Comparison of ENCODE assay signal across 1 cellular context in the genomic region with DNA sequence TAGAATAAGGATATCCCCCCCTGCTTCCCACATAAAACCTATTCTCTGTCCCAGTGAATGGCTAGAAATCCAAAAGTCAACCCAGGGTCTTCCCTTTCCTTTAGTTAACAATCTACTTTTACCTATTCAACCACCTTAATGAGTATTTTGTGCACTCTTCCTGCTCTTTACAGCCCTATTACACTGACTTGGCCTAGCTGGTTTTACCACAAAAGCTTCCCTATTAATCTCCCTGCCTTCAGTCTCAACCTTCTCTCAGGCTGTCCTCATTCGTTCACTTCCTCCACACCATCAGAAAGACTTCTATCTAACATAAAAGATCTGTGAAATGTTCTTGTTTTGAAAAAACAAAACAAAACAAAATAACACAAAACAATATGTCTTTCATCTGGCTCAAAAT.
TF ChIP-seq lines count a peak whose summit lies in the region.

No MANE protein-coding gene starts in this region.

TF ChIP-seq in WTC11, 78 proteins besides CTCF, POLR2A, EP300 and RAD21 (continued from another document):
- TF ChIP-seq, protein P1, sequence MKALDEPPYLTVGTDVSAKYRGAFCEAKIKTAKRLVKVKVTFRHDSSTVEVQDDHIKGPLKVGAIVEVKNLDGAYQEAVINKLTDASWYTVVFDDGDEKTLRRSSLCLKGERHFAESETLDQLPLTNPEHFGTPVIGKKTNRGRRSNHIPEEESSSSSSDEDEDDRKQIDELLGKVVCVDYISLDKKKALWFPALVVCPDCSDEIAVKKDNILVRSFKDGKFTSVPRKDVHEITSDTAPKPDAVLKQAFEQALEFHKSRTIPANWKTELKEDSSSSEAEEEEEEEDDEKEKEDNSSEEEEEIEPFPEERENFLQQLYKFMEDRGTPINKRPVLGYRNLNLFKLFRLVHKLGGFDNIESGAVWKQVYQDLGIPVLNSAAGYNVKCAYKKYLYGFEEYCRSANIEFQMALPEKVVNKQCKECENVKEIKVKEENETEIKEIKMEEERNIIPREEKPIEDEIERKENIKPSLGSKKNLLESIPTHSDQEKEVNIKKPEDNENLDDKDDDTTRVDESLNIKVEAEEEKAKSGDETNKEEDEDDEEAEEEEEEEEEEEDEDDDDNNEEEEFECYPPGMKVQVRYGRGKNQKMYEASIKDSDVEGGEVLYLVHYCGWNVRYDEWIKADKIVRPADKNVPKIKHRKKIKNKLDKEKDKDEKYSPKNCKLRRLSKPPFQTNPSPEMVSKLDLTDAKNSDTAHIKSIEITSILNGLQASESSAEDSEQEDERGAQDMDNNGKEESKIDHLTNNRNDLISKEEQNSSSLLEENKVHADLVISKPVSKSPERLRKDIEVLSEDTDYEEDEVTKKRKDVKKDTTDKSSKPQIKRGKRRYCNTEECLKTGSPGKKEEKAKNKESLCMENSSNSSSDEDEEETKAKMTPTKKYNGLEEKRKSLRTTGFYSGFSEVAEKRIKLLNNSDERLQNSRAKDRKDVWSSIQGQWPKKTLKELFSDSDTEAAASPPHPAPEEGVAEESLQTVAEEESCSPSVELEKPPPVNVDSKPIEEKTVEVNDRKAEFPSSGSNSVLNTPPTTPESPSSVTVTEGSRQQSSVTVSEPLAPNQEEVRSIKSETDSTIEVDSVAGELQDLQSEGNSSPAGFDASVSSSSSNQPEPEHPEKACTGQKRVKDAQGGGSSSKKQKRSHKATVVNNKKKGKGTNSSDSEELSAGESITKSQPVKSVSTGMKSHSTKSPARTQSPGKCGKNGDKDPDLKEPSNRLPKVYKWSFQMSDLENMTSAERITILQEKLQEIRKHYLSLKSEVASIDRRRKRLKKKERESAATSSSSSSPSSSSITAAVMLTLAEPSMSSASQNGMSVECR (CRISPR knock-in tag; IDR thresholded peaks at IDR 0.05; ENCODE audit: borderline replicate concordance), result no peak
- TF ChIP-seq PRRX2 (CRISPR knock-in tag; IDR thresholded peaks at IDR 0.05) (no peak), ZNF671 (CRISPR knock-in tag; IDR thresholded peaks at IDR 0.05) (no peak), ZNF416 (CRISPR knock-in tag; IDR thresholded peaks at IDR 0.05) (no peak), CBFB (CRISPR knock-in tag; IDR thresholded peaks at IDR 0.05; ENCODE audit: low read depth) (no peak), RELA (CRISPR knock-in tag; IDR thresholded peaks at IDR 0.05; ENCODE audit: borderline replicate concordance) (no peak), IRF2 (CRISPR knock-in tag; IDR thresholded peaks at IDR 0.05; ENCODE audit: borderline replicate concordance, low read depth) (no peak), FOXP1 (CRISPR knock-in tag; IDR thresholded peaks at IDR 0.05; ENCODE audit: borderline replicate concordance) (no peak)
- TF ChIP-seq, protein P2, sequence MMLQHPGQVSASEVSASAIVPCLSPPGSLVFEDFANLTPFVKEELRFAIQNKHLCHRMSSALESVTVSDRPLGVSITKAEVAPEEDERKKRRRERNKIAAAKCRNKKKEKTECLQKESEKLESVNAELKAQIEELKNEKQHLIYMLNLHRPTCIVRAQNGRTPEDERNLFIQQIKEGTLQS (CRISPR knock-in tag; conservative IDR thresholded peaks at IDR 0.05), result no peak
- TF ChIP-seq, protein P3, sequence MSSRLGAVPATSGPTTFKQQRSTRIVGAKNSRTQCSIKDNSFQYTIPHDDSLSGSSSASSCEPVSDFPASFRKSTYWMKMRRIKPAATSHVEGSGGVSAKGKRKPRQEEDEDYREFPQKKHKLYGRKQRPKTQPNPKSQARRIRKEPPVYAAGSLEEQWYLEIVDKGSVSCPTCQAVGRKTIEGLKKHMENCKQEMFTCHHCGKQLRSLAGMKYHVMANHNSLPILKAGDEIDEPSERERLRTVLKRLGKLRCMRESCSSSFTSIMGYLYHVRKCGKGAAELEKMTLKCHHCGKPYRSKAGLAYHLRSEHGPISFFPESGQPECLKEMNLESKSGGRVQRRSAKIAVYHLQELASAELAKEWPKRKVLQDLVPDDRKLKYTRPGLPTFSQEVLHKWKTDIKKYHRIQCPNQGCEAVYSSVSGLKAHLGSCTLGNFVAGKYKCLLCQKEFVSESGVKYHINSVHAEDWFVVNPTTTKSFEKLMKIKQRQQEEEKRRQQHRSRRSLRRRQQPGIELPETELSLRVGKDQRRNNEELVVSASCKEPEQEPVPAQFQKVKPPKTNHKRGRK (CRISPR knock-in tag; IDR thresholded peaks at IDR 0.05; ENCODE audit: borderline replicate concordance), result no peak
- TF ChIP-seq, protein P4, sequence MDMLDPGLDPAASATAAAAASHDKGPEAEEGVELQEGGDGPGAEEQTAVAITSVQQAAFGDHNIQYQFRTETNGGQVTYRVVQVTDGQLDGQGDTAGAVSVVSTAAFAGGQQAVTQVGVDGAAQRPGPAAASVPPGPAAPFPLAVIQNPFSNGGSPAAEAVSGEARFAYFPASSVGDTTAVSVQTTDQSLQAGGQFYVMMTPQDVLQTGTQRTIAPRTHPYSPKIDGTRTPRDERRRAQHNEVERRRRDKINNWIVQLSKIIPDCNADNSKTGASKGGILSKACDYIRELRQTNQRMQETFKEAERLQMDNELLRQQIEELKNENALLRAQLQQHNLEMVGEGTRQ (CRISPR knock-in tag; IDR thresholded peaks at IDR 0.05), result no peak
- TF ChIP-seq, protein P5, sequence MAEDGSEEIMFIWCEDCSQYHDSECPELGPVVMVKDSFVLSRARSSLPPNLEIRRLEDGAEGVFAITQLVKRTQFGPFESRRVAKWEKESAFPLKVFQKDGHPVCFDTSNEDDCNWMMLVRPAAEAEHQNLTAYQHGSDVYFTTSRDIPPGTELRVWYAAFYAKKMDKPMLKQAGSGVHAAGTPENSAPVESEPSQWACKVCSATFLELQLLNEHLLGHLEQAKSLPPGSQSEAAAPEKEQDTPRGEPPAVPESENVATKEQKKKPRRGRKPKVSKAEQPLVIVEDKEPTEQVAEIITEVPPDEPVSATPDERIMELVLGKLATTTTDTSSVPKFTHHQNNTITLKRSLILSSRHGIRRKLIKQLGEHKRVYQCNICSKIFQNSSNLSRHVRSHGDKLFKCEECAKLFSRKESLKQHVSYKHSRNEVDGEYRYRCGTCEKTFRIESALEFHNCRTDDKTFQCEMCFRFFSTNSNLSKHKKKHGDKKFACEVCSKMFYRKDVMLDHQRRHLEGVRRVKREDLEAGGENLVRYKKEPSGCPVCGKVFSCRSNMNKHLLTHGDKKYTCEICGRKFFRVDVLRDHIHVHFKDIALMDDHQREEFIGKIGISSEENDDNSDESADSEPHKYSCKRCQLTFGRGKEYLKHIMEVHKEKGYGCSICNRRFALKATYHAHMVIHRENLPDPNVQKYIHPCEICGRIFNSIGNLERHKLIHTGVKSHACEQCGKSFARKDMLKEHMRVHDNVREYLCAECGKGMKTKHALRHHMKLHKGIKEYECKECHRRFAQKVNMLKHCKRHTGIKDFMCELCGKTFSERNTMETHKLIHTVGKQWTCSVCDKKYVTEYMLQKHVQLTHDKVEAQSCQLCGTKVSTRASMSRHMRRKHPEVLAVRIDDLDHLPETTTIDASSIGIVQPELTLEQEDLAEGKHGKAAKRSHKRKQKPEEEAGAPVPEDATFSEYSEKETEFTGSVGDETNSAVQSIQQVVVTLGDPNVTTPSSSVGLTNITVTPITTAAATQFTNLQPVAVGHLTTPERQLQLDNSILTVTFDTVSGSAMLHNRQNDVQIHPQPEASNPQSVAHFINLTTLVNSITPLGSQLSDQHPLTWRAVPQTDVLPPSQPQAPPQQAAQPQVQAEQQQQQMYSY (CRISPR knock-in tag; IDR thresholded peaks at IDR 0.05), result no peak
TF ChIP-seq in WTC11: peak in this region for 0.
